In genomic region chr15:44435893-44436667, GRCh38 we compare ENCODE assay signal across 17 cellular contexts. TPM values are rescaled to one million over a fixed set of nuclear protein-coding genes. Genes with fewer than 3 reads are reported as not detected.
DNase-seq lines count a peak whose midpoint lies in the region; ATAC-seq and TF ChIP-seq lines count a peak whose summit lies in the region.
"Had no signal": no experiment of that assay in that cellular context is flagged by ENCODE, and none has a peak within 500 bp of the region (broad histone marks: within the 10 kb centered on the region; RNA-seq: fewer than 3 reads in every experiment).

No MANE protein-coding gene starts in this region.

- no peaks in the 10 kb centered on the region for H3K27me3 Mint-ChIP-seq in mesothelial cell of epicardium (ENCODE audit: low read depth)
- H3K27me3 Mint-ChIP-seq: naive thymus-derived CD8-positive, alpha-beta T cell had no signal

- H3K79me2 ChIP-seq in SK-N-SH (ENCODE audit: insufficient read depth) (peaks cover 100% of the 10 kb centered on the region), hepatocyte (peaks cover 100% of the 10 kb centered on the region)

- ATAC-seq in SK-N-SH treated with all-trans-retinoic acid at 6 μM for 48 hours (no peak), IMR-90 (ENCODE audit: low read depth) (peak; percentile 96), upper lobe of left lung (ENCODE audit: low FRiP score in 2 of 2) (no peak)
- ATAC-seq: naive thymus-derived CD8-positive, alpha-beta T cell had no signal

- H3K27me3 ChIP-seq in SK-N-SH (ENCODE audit: insufficient read depth) (no peaks in the 10 kb centered on the region), IMR-90 (ENCODE audit: control insufficient read depth, insufficient read depth, low read length) (no peaks in the 10 kb centered on the region), transverse colon (no peaks in the 10 kb centered on the region), hepatocyte (no peaks in the 10 kb centered on the region), upper lobe of left lung (no peaks in the 10 kb centered on the region)

- H2AK5ac ChIP-seq in IMR-90 (ENCODE audit: low read depth, low read length): no peak overlapping the region

- peaks cover 14% of the 10 kb centered on the region for H3F3A ChIP-seq in SK-N-SH (replicated peaks; ENCODE audit: insufficient read depth)

- H3K9me1 ChIP-seq in IMR-90 (ENCODE audit: insufficient read depth, low read length): no peaks in the 10 kb centered on the region; the same call in 1 of the 2 replicates

- 96% methylated on average over 2 of the region's 2 CpGs for WGBS in SK-N-SH (ENCODE audit: low lambda C conversion rate)
- WGBS in IMR-90 (ENCODE audit: extremely low coverage in 2 of 2, insufficient read length in 1 of 2), 2 experiments: no CpG with 5 or more reads among the region's 2 CpGs
- 95% methylated on average over 2 of the region's 2 CpGs; no CpG with 5 or more reads in 1 of the 2 donors for WGBS in transverse colon (ENCODE audit: low coverage in 1 of 2), 2 donors
- WGBS in hepatocyte (ENCODE audit: low lambda C conversion rate, missing lambda C conversion rate): 100% methylated on average over 2 of the region's 2 CpGs
- WGBS in upper lobe of left lung, 2 donors: 95 to 100% methylated on average over 2 of the region's 2 CpGs

- TF ChIP-seq POLR2A in IMR-90 (IDR thresholded peaks at IDR 0.05; ENCODE audit: low read depth, low read length) (no peak), transverse colon (IDR thresholded peaks at IDR 0.05) (no peak), upper lobe of left lung (IDR thresholded peaks at IDR 0.05) (no peak)

- intact Hi-C loops in IMR-90 (cut with micrococcal nuclease) (no loop called here), transverse colon (cut with DNase I; ENCODE audit: low total_unique reads) (no loop called here)

- H3K4me1 ChIP-seq in SK-N-SH (ENCODE audit: control insufficient read depth in 1 of 2, insufficient read depth in 2 of 2, low read depth in 1 of 2, low read length in 1 of 2) (peaks cover 4 to 7% of the 10 kb centered on the region in 2 experiments; a peak in 2 of 4 replicates), IMR-90 (ENCODE audit: control insufficient read depth, insufficient read depth, low read length) (peaks cover 3% of the 10 kb centered on the region; the same call in 1 of the 2 replicates), transverse colon (peaks cover 0 to 40% (median 10%) of the 10 kb centered on the region in 4 donors), hepatocyte (ENCODE audit: insufficient read depth) (peaks cover 5% of the 10 kb centered on the region), upper lobe of left lung (peaks cover 0 to 17% (median 11%) of the 10 kb centered on the region in 4 donors)

- H3K27ac ChIP-seq in SK-N-SH (ENCODE audit: low read depth in 2 of 2, low read length in 1 of 2) (no peak overlapping the region), IMR-90 (ENCODE audit: insufficient read depth, low read length) (no peak overlapping the region), transverse colon (no peak overlapping the region), hepatocyte (no peak overlapping the region), upper lobe of left lung (no peak overlapping the region)
- H3K27ac ChIP-seq: 22Rv1, left ventricle myocardium inferior had no signal

- no peak overlapping the region for H2AK9ac ChIP-seq in IMR-90 (replicated peaks; ENCODE audit: low read depth, low read length, poor library complexity)

- no peak overlapping the region for H3K4ac ChIP-seq in IMR-90 (ENCODE audit: low read depth, low read length)

- H3K36me3 ChIP-seq in SK-N-SH (replicated peaks in 1 of 2; ENCODE audit: control insufficient read depth in 1 of 2, insufficient read depth in 2 of 2, low read length in 1 of 2) (peaks cover 0 to 16% of the 10 kb centered on the region in 2 experiments), IMR-90 (ENCODE audit: control insufficient read depth, insufficient read depth, low read length) (peaks cover 5% of the 10 kb centered on the region; the same call in 1 of the 2 replicates), transverse colon (no peaks in the 10 kb centered on the region), hepatocyte (replicated peaks; ENCODE audit: insufficient read depth, low read depth) (no peaks in the 10 kb centered on the region), upper lobe of left lung (peaks cover 0 to 4% (median 0%) of the 10 kb centered on the region in 4 donors)
- H3K36me3 ChIP-seq: left ventricle myocardium inferior had no signal

- in situ Hi-C loops in IMR-90 (cut with MboI; ENCODE audit: low sequenced_read_pairs) (no loop called here), transverse colon (cut with MboI; ENCODE audit: low pct_ligation_motif_present in 1 of 4, low pct_unique_long_range_greater_than_20kb in 1 of 4, low sequenced_read_pairs in 3 of 4) (no loop called here)

- no peak for TF ChIP-seq CTCF in SK-N-SH (IDR thresholded peaks at IDR 0.05)
- TF ChIP-seq CTCF in IMR-90 (conservative IDR thresholded peaks at IDR 0.05; ENCODE audit: low read depth, low read length): no peak
- TF ChIP-seq CTCF in mesothelial cell of epicardium (IDR thresholded peaks at IDR 0.05; ENCODE audit: unreplicated experiment): no peak
- no peak for TF ChIP-seq CTCF in transverse colon (IDR thresholded peaks at IDR 0.05)
- no peak for TF ChIP-seq CTCF in hepatocyte (IDR thresholded peaks at IDR 0.05; ENCODE audit: poor library complexity)
- TF ChIP-seq CTCF in upper lobe of left lung (IDR thresholded peaks at IDR 0.05): no peak

- H3K79me1 ChIP-seq in IMR-90 (ENCODE audit: low read depth in 1 of 2, low read length in 2 of 2): peaks cover 5 to 62% of the 10 kb centered on the region in 2 experiments

- peak overlapping the region; percentile 11 for H2BK5ac ChIP-seq in IMR-90 (ENCODE audit: low read depth, low read length, poor library complexity, severe bottlenecking)

- H3K27ac Mint-ChIP-seq in mesothelial cell of epicardium: peak overlapping the region; percentile 30

- no peaks in the 10 kb centered on the region for H3K9me3 Mint-ChIP-seq in mesothelial cell of epicardium
- H3K9me3 Mint-ChIP-seq: naive thymus-derived CD8-positive, alpha-beta T cell had no signal

- H4K20me1 ChIP-seq in SK-N-SH (ENCODE audit: insufficient read depth): peaks cover 88% of the 10 kb centered on the region
- H4K20me1 ChIP-seq in IMR-90 (ENCODE audit: insufficient read depth, low read length): peaks cover 77% of the 10 kb centered on the region
- H4K20me1 ChIP-seq in hepatocyte (ENCODE audit: insufficient read depth, poor library complexity, severe bottlenecking): peaks cover 46% of the 10 kb centered on the region

- dilution Hi-C loops in IMR-90 (cut with HindIII; ENCODE audit: low sequenced_read_pairs, unreplicated experiment): no loop called here

- H4K5ac ChIP-seq in IMR-90 (ENCODE audit: low read depth, low read length): no peak overlapping the region

- POLR2A ChIA-PET in SK-N-SH (lab: Yijun Ruan, JAX): no interaction called here
- POLR2A ChIA-PET in IMR-90 (lab: Charles Lee; ENCODE audit: unreplicated experiment): no interaction called here

- TF ChIP-seq RAD21 in SK-N-SH (IDR thresholded peaks at IDR 0.05; ENCODE audit: low read length) (no peak), IMR-90 (IDR thresholded peaks at IDR 0.05; ENCODE audit: low read length) (no peak)

- CTCF ChIA-PET in SK-N-SH (lab: Yijun Ruan, JAX): no interaction called here
- CTCF ChIA-PET in IMR-90 (lab: Yijun Ruan, JAX): no interaction called here

- H3K4me3 ChIP-seq in SK-N-SH (ENCODE audit: low read depth in 2 of 2, low read length in 1 of 2) (no peak overlapping the region), IMR-90 (ENCODE audit: insufficient read depth, low read depth, low read length) (no peak overlapping the region), transverse colon (no peak overlapping the region), hepatocyte (no peak overlapping the region), upper lobe of left lung (no peak overlapping the region)
- H3K4me3 ChIP-seq: left ventricle myocardium inferior had no signal

- no peak overlapping the region for H2BK20ac ChIP-seq in IMR-90 (ENCODE audit: low read depth, low read length)

- H2AFZ ChIP-seq in SK-N-SH (ENCODE audit: low read depth) (no peak overlapping the region), IMR-90 (replicated peaks; ENCODE audit: low read length, poor library complexity) (no peak overlapping the region), hepatocyte (no peak overlapping the region)

- no peak overlapping the region for H4K91ac ChIP-seq in IMR-90 (ENCODE audit: insufficient read depth, low read depth, low read length)

- no peak overlapping the region for H3K56ac ChIP-seq in IMR-90 (ENCODE audit: extremely low read depth, insufficient read depth, low read length)

- no peak overlapping the region for H3K9ac ChIP-seq in SK-N-SH
- no peak overlapping the region for H3K9ac ChIP-seq in IMR-90 (ENCODE audit: low read depth, low read length)

- H3K4me1 Mint-ChIP-seq in mesothelial cell of epicardium: peaks cover 6% of the 10 kb centered on the region

- no peak for DNase-seq in SK-N-SH
- DNase-seq in IMR-90: peak; percentile 43
- DNase-seq in amniotic epithelial cell (ENCODE audit: low read depth): peak; percentile 26
- DNase-seq in mesothelial cell of epicardium (ENCODE audit: low spot score in 2 of 2, unreplicated experiment in 2 of 2): no peak
- DNase-seq in transverse colon: no peak
- DNase-seq in hepatocyte (ENCODE audit: low spot score): no peak
- DNase-seq in upper lobe of left lung: no peak
- DNase-seq: activated CD4-positive, alpha-beta T cell treated with anti-CD3 and anti-CD28 coated beads, Interleukin-2, amount 50 U/mL, for 1 hour; cerebellar nuclear complex; KBM-7; left ventricle myocardium inferior; naive thymus-derived CD8-positive, alpha-beta T cell; NCI-H1930; NCI-H69; T-helper 2 cell had no signal

- TF ChIP-seq EP300 in SK-N-SH (IDR thresholded peaks at IDR 0.05; ENCODE audit: borderline replicate concordance in 1 of 2, low read depth in 1 of 2, low read length in 1 of 2) (no peak), transverse colon (IDR thresholded peaks at IDR 0.05; ENCODE audit: low read depth) (no peak), upper lobe of left lung (IDR thresholded peaks at IDR 0.05) (no peak)

- H3K9me2 ChIP-seq in SK-N-SH: no peaks in the 10 kb centered on the region
- no peaks in the 10 kb centered on the region for H3K9me2 ChIP-seq in hepatocyte (replicated peaks; ENCODE audit: insufficient read depth)

- H3K4me3 Mint-ChIP-seq in mesothelial cell of epicardium: no peak overlapping the region

- H3K36me3 Mint-ChIP-seq in mesothelial cell of epicardium: peaks cover 9% of the 10 kb centered on the region

- no peaks in the 10 kb centered on the region for H3K9me3 ChIP-seq in SK-N-SH
- H3K9me3 ChIP-seq in IMR-90 (ENCODE audit: control insufficient read depth, insufficient read depth, low read length): no peaks in the 10 kb centered on the region
- H3K9me3 ChIP-seq in transverse colon: no peaks in the 10 kb centered on the region
- no peaks in the 10 kb centered on the region for H3K9me3 ChIP-seq in hepatocyte (ENCODE audit: low read depth)
- H3K9me3 ChIP-seq in upper lobe of left lung: no peaks in the 10 kb centered on the region
- H3K9me3 ChIP-seq: left ventricle myocardium inferior had no signal

- no peak overlapping the region for H3K18ac ChIP-seq in IMR-90 (ENCODE audit: low read depth, low read length)

- no peak overlapping the region for H3K4me2 ChIP-seq in SK-N-SH
- H3K4me2 ChIP-seq in IMR-90 (ENCODE audit: low read depth, low read length): no peak overlapping the region; the same call in 1 of the 2 replicates
- no peak overlapping the region for H3K4me2 ChIP-seq in hepatocyte

- no peak overlapping the region for H4K8ac ChIP-seq in IMR-90 (ENCODE audit: low read depth in 2 of 2, low read length in 2 of 2)

- H2BK15ac ChIP-seq in IMR-90 (ENCODE audit: low read depth, low read length): no peak overlapping the region

- BruUV-seq in IMR-90 (replicated peaks; lab: Mats Ljungman, UMichigan): no TSS peak

- H2BK120ac ChIP-seq in IMR-90 (ENCODE audit: low read depth, low read length): no peak overlapping the region

- no peak overlapping the region for H3K14ac ChIP-seq in IMR-90 (replicated peaks; ENCODE audit: low read depth, low read length)

- no peak overlapping the region for H3K23ac ChIP-seq in IMR-90 (ENCODE audit: low read depth, low read length)

RNA-seq across cellular contexts. Expression of gene CTDSPL2, which starts 8.7 kb away (rescaled TPM):
- 9.0 and 13.7 TPM in 2 replicates for polyA plus RNA-seq in SK-N-SH (2012; rRNA removed)
- 13.3 and 16.8 TPM in 2 replicates for polyA plus RNA-seq in SK-N-SH (2012; cell fraction: cytosol; rRNA removed)
- 6.3 and 10.5 TPM in 2 replicates for polyA plus RNA-seq in SK-N-SH (2012; cell fraction: nucleus; rRNA removed)
- 47.3 and 97.5 TPM in 2 replicates for total RNA-seq in IMR-90 (2012; rRNA removed)
- polyA plus RNA-seq in IMR-90 (2012; rRNA removed): 14.9 and 17.3 TPM in 2 replicates
- polyA plus RNA-seq in IMR-90 (2012; cell fraction: cytosol; rRNA removed): 1.2 and 2.7 TPM in 2 replicates
- 1.9 and 15.1 TPM in 2 replicates for polyA plus RNA-seq in IMR-90 (2012; cell fraction: nucleus; rRNA removed; ENCODE audit: low replicate concordance)
- 73.3 to 76.3 TPM (median 74.7 TPM) in 3 replicates for total RNA-seq in mesothelial cell of epicardium
- total RNA-seq in transverse colon: 10 to 100 TPM; 52.0 to 84.8 (median 62.8) TPM
- total RNA-seq in hepatocyte: 48.5 and 52.0 TPM in 2 replicates
- 9.6 and 13.3 TPM in 2 replicates for polyA plus RNA-seq in hepatocyte
- total RNA-seq in upper lobe of left lung: 10 to 100 TPM; 20.6 to 60.8 (median 32.8) TPM

Comparison
In these comparisons a context has a peak if more than half of its experiments do, and no peak if none do; other contexts are left out.
1. DNase-seq: peak in IMR-90 (single experiment) and amniotic epithelial cell (single experiment); none in SK-N-SH (single experiment), mesothelial cell of epicardium (0 of 2), transverse colon (single experiment), hepatocyte (single experiment) and upper lobe of left lung (0 of 2).